Comparison of ENCODE assay signal across 27 cellular contexts in genomic region chr10:112229096-112229495, GRCh38. TPM values are rescaled to one million over a fixed set of nuclear protein-coding genes. Genes with fewer than 3 reads are reported as not detected.
"Had no signal": no experiment of that assay in that cellular context is flagged by ENCODE, and none has a peak within 500 bp of the region (broad histone marks: within the 10 kb centered on the region; RNA-seq: fewer than 3 reads in every experiment).

No MANE protein-coding gene starts in this region.

- H3K9me3 ChIP-seq: ascending aorta, esophagus squamous epithelium, prostate gland, right atrium auricular region, tibial nerve, uterus had no signal

- DNase-seq: activated CD4-positive, alpha-beta T cell treated with anti-CD3 and anti-CD28 coated beads for 1 hour; activated effector memory CD4-positive, alpha-beta T cell treated with anti-CD3 and anti-CD28 coated beads, Interleukin-2, amount 50 U/mL, for 16 hours; activated naive CD4-positive, alpha-beta T cell treated with anti-CD3 and anti-CD28 coated beads, Interleukin-2, amount 50 U/mL, for 16 hours; activated T-cell treated with anti-CD3 and anti-CD28 coated beads, Interleukin-2, amount 50 U/mL, for 72 hours; effector memory CD4-positive, alpha-beta T cell; esophagus squamous epithelium; foreskin keratinocyte; islet precursor cell; midbrain; small intestine; stimulated activated CD4-positive, alpha-beta T cell treated with anti-CD3 and anti-CD28 coated beads, Interleukin-15, amount 100 ng/mL, for 24 hours; stimulated activated CD4-positive, alpha-beta T cell treated with anti-CD3 and anti-CD28 coated beads, Interleukin-2, amount 100 ng/mL, for 48 hours; T-helper 2 cell; uterus; WERI-Rb-1 had no signal

- H3K4me1 ChIP-seq: ascending aorta, esophagus squamous epithelium, foreskin keratinocyte, prostate gland, right atrium auricular region, tibial nerve, uterus had no signal

- H3K4me3 ChIP-seq: ascending aorta, esophagus squamous epithelium, hepatocyte, prostate gland, right atrium auricular region, tibial nerve, uterus had no signal

- H3K27ac ChIP-seq: ascending aorta, esophagus squamous epithelium, foreskin keratinocyte, hepatocyte, prostate gland, right atrium auricular region, tibial nerve, uterus, WERI-Rb-1 had no signal

- H3K4me2 ChIP-seq: hepatocyte had no signal

- H2AFZ ChIP-seq: hepatocyte had no signal

- H3K79me2 ChIP-seq: hepatocyte had no signal

- H3K27me3 ChIP-seq: ascending aorta, foreskin keratinocyte, hepatocyte, right atrium auricular region, tibial nerve, uterus had no signal

- ATAC-seq: activated T-cell treated with anti-CD3 and anti-CD28 coated beads, Interleukin-2, amount 50 U/mL, for 72 hours; foreskin keratinocyte; left lobe of liver had no signal

- H3K36me3 ChIP-seq: ascending aorta, esophagus squamous epithelium, prostate gland, right atrium auricular region, tibial nerve, uterus, WERI-Rb-1 had no signal

RNA-seq across cellular contexts. Expression of gene TECTB, which starts 54.1 kb away (rescaled TPM):
- total RNA-seq: activated CD8-positive, alpha-beta memory T cell treated with anti-CD3 and anti-CD28 coated beads for 36 hours; activated T-cell treated with anti-CD3 and anti-CD28 coated beads, Interleukin-2, amount 50 U/mL, for 72 hours; ascending aorta; cerebellum; endothelial cell of umbilical vein; esophagus squamous epithelium; foreskin keratinocyte; lung microvascular endothelial cell; omental fat pad; prostate gland; right atrium auricular region; tibial nerve; uterus had no signal
- polyA plus RNA-seq: endothelial cell of umbilical vein, foreskin keratinocyte, hepatocyte, neural cell had no signal
